In genomic region chr12:11062194-11062593, GRCh38 we compare ENCODE assay signal across 2 cellular contexts. TPM values are rescaled to one million over a fixed set of nuclear protein-coding genes. Genes with fewer than 3 reads are reported as not detected.
"Had no signal": no experiment of that assay in that cellular context is flagged by ENCODE, and none has a peak within 500 bp of the region (broad histone marks: within the 10 kb centered on the region; RNA-seq: fewer than 3 reads in every experiment).

TSS of gene TAS2R46 (minus strand) at chr12:11062294. CDS start at chr12:11062294, 0 bp downstream.

RNA-seq across cellular contexts. Expression of gene TAS2R46, which starts in this region (rescaled TPM):
- total RNA-seq: HT1080, RPMI7951 had no signal
